1 cellular context compared by ENCODE assay signal in genomic region chr19:10431254-10431942, GRCh38.
A peak's percentile ranks its signal among the peaks of the same experiment; 100 is the strongest.
TF ChIP-seq lines count a peak whose summit lies in the region.

No MANE protein-coding gene starts in this region.

TF ChIP-seq in GM12878, 131 proteins besides CTCF, POLR2A, EP300 and RAD21 (continued from another document and continues in another):
- no peak for TF ChIP-seq REST (IDR thresholded peaks at IDR 0.05; ENCODE audit: low read depth, low read length)
- TF ChIP-seq RFX5 (IDR thresholded peaks at IDR 0.05; ENCODE audit: low read depth, low read length): 0 out of 2 replicates have a peak, but pooled peaks have one; percentile 5
- no peak for TF ChIP-seq NR2C2 (IDR thresholded peaks at IDR 0.05; ENCODE audit: borderline replicate concordance, control insufficient read depth, insufficient read length, low read depth)
- no peak; the same call in 1 of the 2 replicates for TF ChIP-seq BACH1 (IDR thresholded peaks at IDR 0.05; ENCODE audit: borderline replicate concordance)
- TF ChIP-seq ATF7 (IDR thresholded peaks at IDR 0.05; ENCODE audit: low read depth): peak; percentile 40; the same call in 1 of the 2 replicates
- TF ChIP-seq BCL3 (IDR thresholded peaks at IDR 0.05; ENCODE audit: borderline replicate concordance, insufficient read depth, low read depth, low read length, poor library complexity, severe bottlenecking): no peak
- TF ChIP-seq E2F4 (IDR thresholded peaks at IDR 0.05; ENCODE audit: low read depth, low read length): no peak
- TF ChIP-seq LARP7 (IDR thresholded peaks at IDR 0.05): no peak
- TF ChIP-seq HCFC1 (IDR thresholded peaks at IDR 0.05; ENCODE audit: low read length): no peak
- TF ChIP-seq SUPT20H (IDR thresholded peaks at IDR 0.05; ENCODE audit: borderline replicate concordance, control insufficient read depth, low read depth, low read length): no peak
- TF ChIP-seq ATF2 (IDR thresholded peaks at IDR 0.05; ENCODE audit: low read length): no peak
- TF ChIP-seq ATF3 (IDR thresholded peaks at IDR 0.05; ENCODE audit: borderline replicate concordance, extremely low read depth, low read depth, low read length): no peak
- TF ChIP-seq SIN3A (IDR thresholded peaks at IDR 0.05; ENCODE audit: low read depth, low read length): no peak; the same call in 1 of the 2 replicates
- TF ChIP-seq KDM1A (IDR thresholded peaks at IDR 0.05; ENCODE audit: borderline replicate concordance): peak; percentile 77; the same call in 1 of the 2 replicates
- TF ChIP-seq CREB1 (IDR thresholded peaks at IDR 0.05; ENCODE audit: low read depth): 0 out of 2 replicates have a peak, but pooled peaks have one; percentile 44
- no peak for TF ChIP-seq SREBF2 (IDR thresholded peaks at IDR 0.05; ENCODE audit: low read length)
- peak; percentile 44 for TF ChIP-seq GATAD2B (conservative IDR thresholded peaks at IDR 0.05; ENCODE audit: low read depth)
- TF ChIP-seq EGR1 (IDR thresholded peaks at IDR 0.05; ENCODE audit: borderline replicate concordance in 1 of 2, low read depth in 2 of 2, low read length in 2 of 2): peak in 1 of 2 experiments; percentile 7; a peak in 1 of 3 replicates
- TF ChIP-seq ZNF687 (IDR thresholded peaks at IDR 0.05): no peak
- TF ChIP-seq RCOR1 (conservative IDR thresholded peaks at IDR 0.05; ENCODE audit: low read depth, low read length): peak; percentile 83; the same call in 1 of the 2 replicates
- TF ChIP-seq MTA2 (IDR thresholded peaks at IDR 0.05; ENCODE audit: low read depth): peak; percentile 73
- peak; percentile 63; the same call in 1 of the 2 replicates for TF ChIP-seq RELB (IDR thresholded peaks at IDR 0.05; ENCODE audit: low read depth)
- TF ChIP-seq RUNX3 (IDR thresholded peaks at IDR 0.05; ENCODE audit: low read length): peak; percentile 91
- TF ChIP-seq ZNF24 (IDR thresholded peaks at IDR 0.05): no peak
- TF ChIP-seq PBX3 (IDR thresholded peaks at IDR 0.05; ENCODE audit: insufficient replicate concordance, low read depth, low read length): peak; percentile 68
- peak; percentile 85 to 90 for TF ChIP-seq IKZF2 (IDR thresholded peaks at IDR 0.05)
- TF ChIP-seq ZNF274 (IDR thresholded peaks at IDR 0.05; ENCODE audit: insufficient read depth, insufficient read length): no peak
- no peak for TF ChIP-seq STAT3 (IDR thresholded peaks at IDR 0.05; ENCODE audit: low read depth, low read length)
- TF ChIP-seq PML (IDR thresholded peaks at IDR 0.05; ENCODE audit: low read length): no peak
- no peak for TF ChIP-seq NFIC (IDR thresholded peaks at IDR 0.05; ENCODE audit: low read depth, low read length)
- TF ChIP-seq IKZF1 (conservative IDR thresholded peaks at IDR 0.05): peak; percentile 89
- no peak for TF ChIP-seq BRCA1 (IDR thresholded peaks at IDR 0.05; ENCODE audit: low read depth, low read length)
- TF ChIP-seq MYC (IDR thresholded peaks at IDR 0.05; ENCODE audit: insufficient read depth, insufficient read length, insufficient replicate concordance, low read length, severe bottlenecking): no peak
- no peak for TF ChIP-seq SMC3 (IDR thresholded peaks at IDR 0.05; ENCODE audit: borderline replicate concordance, low read length)
- TF ChIP-seq ZNF592 (IDR thresholded peaks at IDR 0.05): no peak
- no peak; the same call in 2 of the 3 replicates for TF ChIP-seq POU2F2 (IDR thresholded peaks at IDR 0.05; ENCODE audit: borderline replicate concordance, low read depth, low read length)
- TF ChIP-seq CBX5 (IDR thresholded peaks at IDR 0.05; ENCODE audit: low read depth): no peak
